Comparison of ENCODE assay signal across 1 cellular context in genomic region chr3:38177175-38177574, GRCh38.
TF ChIP-seq lines count a peak whose summit lies in the region.

No MANE protein-coding gene starts in this region.

TF ChIP-seq in SK-N-SH treated with all-trans-retinoic acid at 6 μM for 48 hours, 23 proteins besides CTCF, POLR2A, EP300 and RAD21 (continued from another document):
- TF ChIP-seq TSHZ2 (CRISPR knock-in tag; IDR thresholded peaks at IDR 0.05) (no peak), ZFP30 (CRISPR knock-in tag; IDR thresholded peaks at IDR 0.05) (no peak), ZNF70 (CRISPR knock-in tag; IDR thresholded peaks at IDR 0.05) (no peak), ESRRG (CRISPR knock-in tag; IDR thresholded peaks at IDR 0.05) (no peak), ISL1 (CRISPR knock-in tag; IDR thresholded peaks at IDR 0.05) (no peak), ZFP3 (CRISPR knock-in tag; IDR thresholded peaks at IDR 0.05) (no peak), ZNF565 (CRISPR knock-in tag; conservative IDR thresholded peaks at IDR 0.05; ENCODE audit: low read depth) (no peak), CSRNP3 (CRISPR knock-in tag; IDR thresholded peaks at IDR 0.05) (no peak), BACH2 (CRISPR knock-in tag; IDR thresholded peaks at IDR 0.05; ENCODE audit: borderline replicate concordance) (no peak)
- TF ChIP-seq, protein P1, sequence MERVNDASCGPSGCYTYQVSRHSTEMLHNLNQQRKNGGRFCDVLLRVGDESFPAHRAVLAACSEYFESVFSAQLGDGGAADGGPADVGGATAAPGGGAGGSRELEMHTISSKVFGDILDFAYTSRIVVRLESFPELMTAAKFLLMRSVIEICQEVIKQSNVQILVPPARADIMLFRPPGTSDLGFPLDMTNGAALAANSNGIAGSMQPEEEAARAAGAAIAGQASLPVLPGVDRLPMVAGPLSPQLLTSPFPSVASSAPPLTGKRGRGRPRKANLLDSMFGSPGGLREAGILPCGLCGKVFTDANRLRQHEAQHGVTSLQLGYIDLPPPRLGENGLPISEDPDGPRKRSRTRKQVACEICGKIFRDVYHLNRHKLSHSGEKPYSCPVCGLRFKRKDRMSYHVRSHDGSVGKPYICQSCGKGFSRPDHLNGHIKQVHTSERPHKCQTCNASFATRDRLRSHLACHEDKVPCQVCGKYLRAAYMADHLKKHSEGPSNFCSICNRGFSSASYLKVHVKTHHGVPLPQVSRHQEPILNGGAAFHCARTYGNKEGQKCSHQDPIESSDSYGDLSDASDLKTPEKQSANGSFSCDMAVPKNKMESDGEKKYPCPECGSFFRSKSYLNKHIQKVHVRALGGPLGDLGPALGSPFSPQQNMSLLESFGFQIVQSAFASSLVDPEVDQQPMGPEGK (CRISPR knock-in tag; IDR thresholded peaks at IDR 0.05; ENCODE audit: borderline replicate concordance): no peak
